22 cellular contexts compared by ENCODE assay signal in the genomic region with DNA sequence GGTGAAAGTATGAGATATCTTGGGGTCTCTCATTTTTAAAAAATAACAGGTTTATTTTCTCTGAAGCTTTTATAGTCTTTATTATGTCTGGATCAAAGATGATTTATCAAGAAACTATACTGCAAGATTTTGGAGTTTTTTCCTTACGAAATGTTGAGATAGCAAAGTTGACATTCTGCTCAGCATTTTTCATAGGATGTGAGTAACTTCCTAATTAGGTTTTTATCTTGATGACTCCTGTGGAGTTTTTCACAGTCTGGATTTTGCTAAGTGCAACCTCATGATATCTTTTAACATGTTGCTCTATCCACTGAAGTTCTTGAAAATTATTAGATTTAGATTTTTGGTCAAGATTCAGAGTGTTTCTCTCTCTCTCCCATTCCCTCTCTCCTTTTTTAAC. TPM values are rescaled to one million over a fixed set of nuclear protein-coding genes. Genes with fewer than 3 reads are reported as not detected.
DNase-seq lines count a peak whose midpoint lies in the region; ATAC-seq and TF ChIP-seq lines count a peak whose summit lies in the region.
"Had no signal": no experiment of that assay in that cellular context is flagged by ENCODE, and none has a peak within 500 bp of the region (broad histone marks: within the 10 kb centered on the region; RNA-seq: fewer than 3 reads in every experiment).

No MANE protein-coding gene starts in this region.

- H3K27me3 Mint-ChIP-seq in HFFc6 (ENCODE audit: insufficient read depth): peaks cover 2% of the 10 kb centered on the region

- H3K27ac ChIP-seq in osteoblast (ENCODE audit: low read depth, low read length): no peak overlapping the region
- H3K27ac ChIP-seq: 22Rv1, C4-2B had no signal

- H3K4me3 ChIP-seq in osteoblast (ENCODE audit: insufficient read depth, low read length): no peak overlapping the region
- H3K4me3 ChIP-seq: K562, MG63 had no signal

- no peak for ATAC-seq in HG03159 (IDR thresholded peaks at IDR 0.05; ENCODE audit: unreplicated experiment)
- ATAC-seq in omental fat pad (ENCODE audit: low FRiP score): no peak
- ATAC-seq: K562, Right ventricle myocardium inferior had no signal

- H3K9me3 ChIP-seq in osteoblast (ENCODE audit: low read depth, low read length): no peaks in the 10 kb centered on the region
- H3K9me3 ChIP-seq: MG63 had no signal

- TF ChIP-seq CTCF in HFFc6 (IDR thresholded peaks at IDR 0.05) (no peak), osteoblast (IDR thresholded peaks at IDR 0.05; ENCODE audit: extremely low read depth, low read depth, low read length) (no peak), omental fat pad (IDR thresholded peaks at IDR 0.05) (no peak)

- H3K27ac Mint-ChIP-seq in HFFc6: peak overlapping the region; percentile 10; the same call in 1 of the 2 replicates

- H3K4me1 ChIP-seq in osteoblast (ENCODE audit: insufficient read depth, low read length): peaks cover 21% of the 10 kb centered on the region

- no peaks in the 10 kb centered on the region for H3K27me3 ChIP-seq in osteoblast (ENCODE audit: insufficient read depth, low read length)
- H3K27me3 ChIP-seq: MG63 had no signal

- peaks cover 63% of the 10 kb centered on the region for H3K79me2 ChIP-seq in osteoblast (ENCODE audit: insufficient read depth, low read length)

- H3K36me3 ChIP-seq in osteoblast (ENCODE audit: insufficient read depth, low read length): no peaks in the 10 kb centered on the region
- H3K36me3 ChIP-seq: MG63 had no signal

- H3K4me3 Mint-ChIP-seq in HFFc6: no peak overlapping the region

- H2AFZ ChIP-seq in osteoblast (ENCODE audit: low read length): no peak overlapping the region

- peaks cover 26% of the 10 kb centered on the region for H3K4me1 Mint-ChIP-seq in HFFc6 (ENCODE audit: low read depth)

- H3K4me2 ChIP-seq in osteoblast (ENCODE audit: insufficient read depth, low read length): peak overlapping the region; percentile 9

- DNase-seq in A172 (ENCODE audit: low spot score): peak; percentile 32
- no peak for DNase-seq in HFFc6
- DNase-seq in dermis blood vessel endothelial cell: peak; percentile 53
- no peak for DNase-seq in osteoblast (ENCODE audit: insufficient read length, low spot score, missing footprints)
- no peak for DNase-seq in T-helper 9 cell
- no peak for DNase-seq in OCI-M2 (lab: John Stamatoyannopoulos, UW; ENCODE audit: unreplicated experiment)
- no peak for DNase-seq in omental fat pad (ENCODE audit: low spot score)
- DNase-seq: AML-193, EL, GF-D8, H7, MG63, NCI-H1417 treated with DMSO at 0.1 percent for 48 hours, NCI-H187, NCI-H446, NCI-H526, OCI-M1 had no signal

- H3K36me3 Mint-ChIP-seq in HFFc6 (ENCODE audit: low read depth): no peaks in the 10 kb centered on the region; the same call in 1 of the 2 replicates

- H3K9me3 Mint-ChIP-seq in HFFc6: no peaks in the 10 kb centered on the region

- peaks cover 18% of the 10 kb centered on the region for H4K20me1 ChIP-seq in osteoblast (ENCODE audit: insufficient read depth, low read length)

RNA-seq across cellular contexts. Expression of gene TCF7L1, which starts 17.8 kb away (rescaled TPM):
- total RNA-seq in A172 (2014; rRNA removed; shearing (Covaris generic)): 0.24 TPM in 1 of 2 replicates, not detected in the other
- 10 to 100 TPM in 1 of 6 experiments, 1 to 10 TPM in 5; 2.6 to 10.3 (median 9.4) TPM for total RNA-seq in HFFc6 (2021; fragmentation: NEBNext Ultra II Directional; extraction: Animal tissue kit (Norgen Biotek cat#: 25700))
- 8.5 and 12.1 TPM in 2 replicates for total RNA-seq in dermis blood vessel endothelial cell
- 2.5 and 2.7 TPM in 2 replicates for total RNA-seq in osteoblast
- 10 to 100 TPM in 1 of 4 donors, 1 to 10 TPM in 3; 2.1 to 14.0 (median 3.9) TPM for total RNA-seq in omental fat pad

Comparison
In these comparisons a context has a peak if more than half of its experiments do, and no peak if none do; other contexts are left out.
1. DNase-seq: peak in A172 (single experiment) and dermis blood vessel endothelial cell (single experiment); none in HFFc6 (single experiment), osteoblast (single experiment), T-helper 9 cell (single experiment), OCI-M2 (single experiment) and omental fat pad (single experiment).